Comparison of ENCODE assay signal across 27 cellular contexts in the genomic region with DNA sequence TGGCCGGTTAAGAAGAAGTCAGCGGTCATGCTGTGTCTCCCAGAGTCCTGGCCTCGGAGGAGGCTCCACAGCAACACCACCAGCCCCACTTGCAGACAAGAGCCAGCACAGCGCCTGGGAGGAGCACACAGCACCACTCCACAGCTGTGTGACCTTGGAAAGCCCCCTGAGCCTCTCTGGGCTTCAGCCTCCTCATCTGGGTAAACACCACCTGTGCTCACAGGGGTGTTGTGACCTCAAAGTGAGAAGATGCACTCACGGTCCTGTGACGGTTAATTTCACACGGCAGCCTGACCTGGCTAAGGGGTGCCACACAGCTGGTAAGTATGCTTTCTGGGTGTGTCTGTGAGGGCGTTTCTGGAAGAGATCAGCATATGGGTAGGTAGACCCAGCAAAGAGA. TPM values are rescaled to one million over a fixed set of nuclear protein-coding genes. Genes with fewer than 3 reads are reported as not detected.
DNase-seq lines count a peak whose midpoint lies in the region; ATAC-seq, FAIRE-seq and TF ChIP-seq lines count a peak whose summit lies in the region.
"Had no signal": no experiment of that assay in that cellular context is flagged by ENCODE, and none has a peak within 500 bp of the region (broad histone marks: within the 10 kb centered on the region; RNA-seq: fewer than 3 reads in every experiment).

No MANE protein-coding gene starts in this region.

- POLR2A ChIA-PET in HepG2 (lab: Yijun Ruan, JAX), result no interaction called here
- POLR2A ChIA-PET in CD4-positive, alpha-beta T cell (lab: Charles Lee), result no interaction called here

- ATAC-seq in HepG2, result no peak
- ATAC-seq in right lobe of liver, result no peak
- peak; percentile 50 for ATAC-seq in HG02571 (IDR thresholded peaks at IDR 0.05; ENCODE audit: unreplicated experiment)
- ATAC-seq in CD4-positive, alpha-beta T cell (ENCODE audit: poor library complexity), result no peak
- ATAC-seq: right cardiac atrium had no signal

- TF ChIP-seq RAD21 in HepG2 (CRISPR knock-in tag; IDR thresholded peaks at IDR 0.05), result no peak

- no peaks in the 10 kb centered on the region for H4K20me1 ChIP-seq in HepG2 (ENCODE audit: insufficient read depth, low read length)

- H3K4me3 ChIP-seq in HepG2 (replicated peaks in 1 of 3; ENCODE audit: insufficient read depth in 1 of 3, low read depth in 2 of 3, low read length in 3 of 3), result no peak overlapping the region
- H3K4me3 ChIP-seq in right lobe of liver, result no peak overlapping the region
- H3K4me3 ChIP-seq: BLaER1, cardiac muscle cell, lung, tibial nerve had no signal

- no peaks in the 10 kb centered on the region for H3K36me3 Mint-ChIP-seq in CD4-positive, alpha-beta T cell (ENCODE audit: low read depth)

- in situ Hi-C loops in HepG2 (cut with HindIII; ENCODE audit: extremely low pct_ligation_motif_present, low pct_unique_long_range_greater_than_20kb), result no loop called here

- H3K27ac ChIP-seq in HepG2 (ENCODE audit: extremely low read length, insufficient read depth, low read length) (no peak overlapping the region), right lobe of liver (no peak overlapping the region)
- no peak overlapping the region for H3K27ac ChIP-seq in CD4-positive, alpha-beta T cell (ENCODE audit: low read depth, low read length)
- H3K27ac ChIP-seq: BLaER1, cardiac muscle cell, epithelial cell of prostate, tibial nerve had no signal

- H3K36me3 ChIP-seq in HepG2 (replicated peaks in 1 of 2; ENCODE audit: control insufficient read depth in 1 of 2, insufficient read depth in 2 of 2, low read length in 2 of 2), result no peaks in the 10 kb centered on the region
- no peaks in the 10 kb centered on the region for H3K36me3 ChIP-seq in right lobe of liver
- H3K36me3 ChIP-seq: BLaER1, cardiac muscle cell, tibial nerve had no signal

- H3K9me3 ChIP-seq in HepG2 (ENCODE audit: low read length) (no peaks in the 10 kb centered on the region), right lobe of liver (no peaks in the 10 kb centered on the region)
- no peaks in the 10 kb centered on the region for H3K9me3 ChIP-seq in CD4-positive, alpha-beta T cell (ENCODE audit: control insufficient read depth, low read length)

- FAIRE-seq in HepG2 (lab: Jason Lieb, UNC), result no peak
- FAIRE-seq: G401.6, keratinocyte had no signal

- no peak overlapping the region for H3K9ac ChIP-seq in HepG2 (ENCODE audit: insufficient read depth, low read depth, low read length)
- H3K9ac ChIP-seq: BLaER1 had no signal

- H3K79me2 ChIP-seq in HepG2 (ENCODE audit: insufficient read depth, low read length), result no peaks in the 10 kb centered on the region

- TF ChIP-seq POLR2A in HepG2 (IDR thresholded peaks at IDR 0.05; ENCODE audit: insufficient read depth in 1 of 2, low read depth in 2 of 2, low read length in 2 of 2) (no peak), right lobe of liver (IDR thresholded peaks at IDR 0.05) (no peak)

- no peak overlapping the region for H3K4me3 Mint-ChIP-seq in CD4-positive, alpha-beta T cell
- H3K4me3 Mint-ChIP-seq: HFFc6 had no signal

- H3K4me1 ChIP-seq in HepG2 (ENCODE audit: insufficient read depth, low read length) (no peaks in the 10 kb centered on the region), right lobe of liver (no peaks in the 10 kb centered on the region)
- H3K4me1 ChIP-seq: BLaER1, tibial nerve had no signal

- H2AFZ ChIP-seq in HepG2 (ENCODE audit: low read length), result no peak overlapping the region

- H3K27ac Mint-ChIP-seq in CD4-positive, alpha-beta T cell, result no peak overlapping the region
- H3K27ac Mint-ChIP-seq: HFFc6 had no signal

- no TSS peak for BruUV-seq in HepG2 (replicated peaks; lab: Mats Ljungman, UMichigan)

- no peak overlapping the region for H3K4me2 ChIP-seq in HepG2 (ENCODE audit: low read depth, low read length)
- H3K4me2 ChIP-seq: BLaER1 had no signal

- DNase-seq in HepG2 (ENCODE audit: low spot score) (no peak), right lobe of liver (no peak), RPMI8226 (peak; percentile 58), CD1c-positive myeloid dendritic cell (ENCODE audit: extremely low spot score) (no peak), retina (no peak)
- no peak for DNase-seq in CD4-positive, alpha-beta T cell
- DNase-seq in activated CD4-positive, alpha-beta T cell treated with anti-CD3 and anti-CD28 coated beads for 1 hour, result no peak
- DNase-seq: 8988T; activated naive CD4-positive, alpha-beta T cell; activated T-cell treated with anti-CD3 and anti-CD28 coated beads for 4 hours; amniotic stem cell; foreskin fibroblast; HFFc6; hippocampal formation; NCI-H1105; occipital lobe; right cardiac atrium; SIG-M5; stimulated activated CD4-positive, alpha-beta T cell treated with anti-CD3 and anti-CD28 coated beads, Interleukin-15, amount 100 ng/mL, for 24 hours had no signal

- H3K27me3 ChIP-seq in HepG2 (ENCODE audit: control insufficient read depth in 1 of 2, insufficient read depth in 2 of 2, low read length in 2 of 2), result peaks cover 15 to 81% of the 10 kb centered on the region in 2 experiments
- no peaks in the 10 kb centered on the region for H3K27me3 ChIP-seq in right lobe of liver
- peaks cover 5% of the 10 kb centered on the region for H3K27me3 ChIP-seq in CD4-positive, alpha-beta T cell (ENCODE audit: control insufficient read depth, insufficient read depth, low read length)
- H3K27me3 ChIP-seq: BLaER1, cardiac muscle cell had no signal

- TF ChIP-seq CTCF in HepG2 (CRISPR knock-in tag; IDR thresholded peaks at IDR 0.05) (no peak), right lobe of liver (IDR thresholded peaks at IDR 0.05) (no peak)
- no peak for TF ChIP-seq CTCF in CD4-positive, alpha-beta T cell (IDR thresholded peaks at IDR 0.05)

- H3K9me3 Mint-ChIP-seq in CD4-positive, alpha-beta T cell, result no peaks in the 10 kb centered on the region

- WGBS in HepG2 (ENCODE audit: low lambda C conversion rate), result 50% methylated on average over 2 of the region's 8 CpGs
- WGBS in right lobe of liver (ENCODE audit: insufficient coverage, low coverage, low lambda C conversion rate, missing lambda C conversion rate), result 44% methylated on average over 4 of the region's 8 CpGs

- CTCF ChIA-PET in HepG2 (lab: Yijun Ruan, JAX; ENCODE audit: low intra/inter-chr PET ratio, low total read pairs), result no interaction called here
- CTCF ChIA-PET in CD4-positive, alpha-beta T cell (lab: Charles Lee), result no interaction called here

- intact Hi-C loops in HepG2 (cut with micrococcal nuclease; ENCODE audit: unreplicated experiment) (no loop called here), right lobe of liver (cut with DNase I) (no loop called here)
- intact Hi-C loops in CD4-positive, alpha-beta T cell (cut with DNase I, micrococcal nuclease), result loop anchor here in 1 of 2 experiments (2.0 kb wide), 1 partner anchor 30 kb away; no protein-coding TSS in a partner anchor

- TF ChIP-seq EP300 in HepG2 (IDR thresholded peaks at IDR 0.05; ENCODE audit: low read depth in 2 of 2, low read length in 2 of 2), result no peak
- no peak for TF ChIP-seq EP300 in HepG2 (CRISPR knock-in tag; IDR thresholded peaks at IDR 0.05; ENCODE audit: borderline replicate concordance)

- H3K27me3 Mint-ChIP-seq in CD4-positive, alpha-beta T cell, result no peaks in the 10 kb centered on the region

- H3K4me1 Mint-ChIP-seq in CD4-positive, alpha-beta T cell (ENCODE audit: low read depth), result no peaks in the 10 kb centered on the region

TF ChIP-seq in HepG2, 621 proteins besides CTCF, POLR2A, EP300 and RAD21:
- TF ChIP-seq ZNF768 (CRISPR knock-in tag; IDR thresholded peaks at IDR 0.05) (peak; percentile 33; the same call in 1 of the 2 replicates), ZFY (CRISPR knock-in tag; IDR thresholded peaks at IDR 0.05) (no peak)

RNA-seq across cellular contexts. Expression of a gene that starts 54.7 kb away (rescaled TPM):
- total RNA-seq in HepG2 (2016; rRNA removed; fragmentation: Illumina TruSeq; extraction: Trizol), result not detected in 2 replicates
- not detected in 2 replicates for total RNA-seq in HepG2 (2016; cell fraction: cytosol; rRNA removed; fragmentation: Illumina TruSeq; extraction: Trizol; ENCODE audit: low read depth)
- total RNA-seq in HepG2 (2016; cell fraction: insoluble cytoplasmic fraction; rRNA removed; fragmentation: Illumina TruSeq; extraction: Trizol), result not detected in 2 replicates
- total RNA-seq in HepG2 (2016; cell fraction: membrane; rRNA removed; fragmentation: Illumina TruSeq; extraction: Trizol), result not detected in 2 replicates
- total RNA-seq in HepG2 (2016; cell fraction: nucleus; rRNA removed; fragmentation: Illumina TruSeq; extraction: Trizol), result not detected in 2 replicates
- not detected in 2 replicates for polyA plus RNA-seq in HepG2 (2011; rRNA removed)
- polyA plus RNA-seq in HepG2 (2011; cell fraction: cytosol; rRNA removed), result not detected in 2 replicates
- not detected in 2 replicates for polyA plus RNA-seq in HepG2 (2011; cell fraction: nucleus; rRNA removed)
- not detected in 2 replicates for polyA plus RNA-seq in HepG2 (2012)
- polyA plus RNA-seq in HepG2 (2016; cell fraction: cytosol; fragmentation: Illumina TruSeq; extraction: Trizol; ENCODE audit: low read depth), result not detected in 2 replicates
- not detected in 2 replicates for polyA plus RNA-seq in HepG2 (2016; cell fraction: insoluble cytoplasmic fraction; fragmentation: Illumina TruSeq; extraction: Trizol; ENCODE audit: low read depth)
- polyA plus RNA-seq in HepG2 (2016; cell fraction: membrane; fragmentation: Illumina TruSeq; extraction: Trizol; ENCODE audit: low read depth), result not detected in 2 replicates
- not detected in 2 replicates for polyA plus RNA-seq in HepG2 (2016; cell fraction: nucleus; fragmentation: Illumina TruSeq; extraction: Trizol; ENCODE audit: insufficient read depth, low read depth)
- polyA minus RNA-seq in HepG2 (2011; rRNA and poly(A)+ RNA removed; ENCODE audit: low replicate concordance), result 0.05 TPM in 1 of 2 replicates, not detected in the other
- not detected in 2 replicates for polyA minus RNA-seq in HepG2 (2011; cell fraction: cytosol; rRNA and poly(A)+ RNA removed)
- polyA minus RNA-seq in HepG2 (2011; cell fraction: nucleus; rRNA and poly(A)+ RNA removed), result not detected in 2 replicates
- total RNA-seq in right lobe of liver, result not detected
- total RNA-seq in CD4-positive, alpha-beta T cell, result not detected
- total RNA-seq: HFFc6 had no signal
- polyA plus RNA-seq: keratinocyte had no signal
